In genomic region chr6:3252369-3252768, GRCh38 we compare ENCODE assay signal across 18 cellular contexts. TPM values are rescaled to one million over a fixed set of nuclear protein-coding genes. Genes with fewer than 3 reads are reported as not detected.
DNase-seq lines count a peak whose midpoint lies in the region; FAIRE-seq and TF ChIP-seq lines count a peak whose summit lies in the region.
"Had no signal": no experiment of that assay in that cellular context is flagged by ENCODE, and none has a peak within 500 bp of the region (broad histone marks: within the 10 kb centered on the region; RNA-seq: fewer than 3 reads in every experiment).

No MANE protein-coding gene starts in this region.

- DNase-seq in MCF 10A (ENCODE audit: unreplicated experiment) = peak; percentile 91
- DNase-seq in mammary epithelial cell = no peak
- DNase-seq in coronary artery (ENCODE audit: low spot score) = peak; percentile 64
- peak; percentile 56 for DNase-seq in sigmoid colon
- DNase-seq in NCI-H2196 treated with DMSO at 0.1 percent for 48 hours (lab: John Stamatoyannopoulos, UW; ENCODE audit: unreplicated experiment) = no peak
- DNase-seq in small intestine = no peak
- no peak for DNase-seq in SKM-1 (lab: John Stamatoyannopoulos, UW; ENCODE audit: unreplicated experiment)
- DNase-seq: activated CD4-positive, alpha-beta T cell treated with anti-CD3 and anti-CD28 coated beads, Interleukin-2, amount 50 U/mL, for 48 hours; CD4-positive, CD25-positive, alpha-beta regulatory T cell; DND-41; immature natural killer cell; MG63; NCI-H82; SHP77; transverse colon had no signal

- H3K9ac ChIP-seq in mammary epithelial cell (ENCODE audit: insufficient read depth, low read length) = no peak overlapping the region

- in situ Hi-C loops in mammary epithelial cell (cut with MboI; ENCODE audit: low sequenced_read_pairs in 2 of 2) = loop anchor here in 1 of 2 donors (5.0 to 10.0 kb wide), 3 partner anchors 98 to 258 kb away; partner anchors contain the start of genes NQO2 and TUBB2A

- H3K9me3 ChIP-seq in mammary epithelial cell (replicated peaks; ENCODE audit: insufficient read depth, low read length) (no peaks in the 10 kb centered on the region), sigmoid colon (no peaks in the 10 kb centered on the region), small intestine (ENCODE audit: control insufficient read depth, low read depth) (no peaks in the 10 kb centered on the region)
- H3K9me3 ChIP-seq: MG63, transverse colon had no signal

- no peak for TF ChIP-seq POLR2A in sigmoid colon (IDR thresholded peaks at IDR 0.05)

- POLR2A ChIA-PET in MCF 10A (lab: Yijun Ruan, JAX) = interaction anchor here (0.5 to 3.2 kb wide), 21 partner anchors 9 to 751 kb away, joined by 3 to 34 read pairs (median 3); partner anchors contain the start of genes BPHL, NQO2, RIPK1 and TUBB2A

- peak overlapping the region; percentile 54 for H3K27ac Mint-ChIP-seq in MCF 10A (ENCODE audit: low read depth, unreplicated experiment)
- H3K27ac Mint-ChIP-seq: immature natural killer cell, mesothelial cell of epicardium had no signal

- dilution Hi-C loops in mammary epithelial cell (cut with HindIII; ENCODE audit: low sequenced_read_pairs) = no loop called here

- no peaks in the 10 kb centered on the region for H3K36me3 ChIP-seq in mammary epithelial cell (ENCODE audit: insufficient read depth, low read length)
- H3K36me3 ChIP-seq in sigmoid colon = no peaks in the 10 kb centered on the region
- no peaks in the 10 kb centered on the region for H3K36me3 ChIP-seq in small intestine (ENCODE audit: control insufficient read depth in 2 of 2, insufficient read depth in 2 of 2, low read length in 2 of 2)
- H3K36me3 ChIP-seq: MG63, transverse colon had no signal

- H3K27me3 ChIP-seq in mammary epithelial cell (ENCODE audit: insufficient read depth, low read length) (no peaks in the 10 kb centered on the region), sigmoid colon (no peaks in the 10 kb centered on the region), small intestine (ENCODE audit: control insufficient read depth in 2 of 2, insufficient read depth in 2 of 2, low read length in 2 of 2) (no peaks in the 10 kb centered on the region)
- H3K27me3 ChIP-seq: MG63, transverse colon had no signal

- CTCF ChIA-PET in MCF 10A (lab: Yijun Ruan, JAX) (interaction anchor here (0.9 to 5.4 kb wide), 20 partner anchors 8 to 202 kb away, joined by 3 to 64 read pairs (median 4); no protein-coding TSS in a partner anchor), mammary epithelial cell (lab: Charles Lee; ENCODE audit: low non-redundant PET) (interaction anchor here (1.2 kb wide), 1 partner anchor 44 kb away, joined by 6 read pairs; no protein-coding TSS in a partner anchor)

- no peak for FAIRE-seq in small intestine (lab: Jason Lieb, UNC)
- FAIRE-seq: HTR-8/SVneo had no signal

- H3K4me3 Mint-ChIP-seq in MCF 10A (ENCODE audit: unreplicated experiment) = peak overlapping the region; percentile 43
- H3K4me3 Mint-ChIP-seq: CD4-positive, CD25-positive, alpha-beta regulatory T cell; mesothelial cell of epicardium had no signal

- 97% methylated on average over 5 of the region's 10 CpGs for WGBS in mammary epithelial cell (ENCODE audit: low coverage, missing lambda C conversion rate)
- 87% methylated on average over 10 of the region's 10 CpGs for WGBS in sigmoid colon, 2 donors
- 92 to 95% (median 93%) methylated on average over 10 of the region's 10 CpGs for WGBS in small intestine, 3 donors

- H3K27ac ChIP-seq in mammary epithelial cell (ENCODE audit: insufficient read depth, low read depth, low read length) (no peak overlapping the region), coronary artery (no peak overlapping the region), sigmoid colon (no peak overlapping the region), small intestine (ENCODE audit: low read depth in 1 of 2, low read length in 1 of 2) (no peak overlapping the region)
- H3K27ac ChIP-seq: transverse colon had no signal

- H2AFZ ChIP-seq in mammary epithelial cell (ENCODE audit: low read depth, low read length) = no peak overlapping the region

- no peaks in the 10 kb centered on the region for H3K9me3 Mint-ChIP-seq in MCF 10A (ENCODE audit: unreplicated experiment)
- H3K9me3 Mint-ChIP-seq: mesothelial cell of epicardium had no signal

- BruUV-seq in MCF 10A (replicated peaks; lab: Mats Ljungman, UMichigan) (no TSS peak), mammary epithelial cell (replicated peaks; lab: Mats Ljungman, UMichigan) (no TSS peak)

- no peaks in the 10 kb centered on the region for H3K79me2 ChIP-seq in mammary epithelial cell (ENCODE audit: insufficient read depth, low read length)

- H3K4me1 ChIP-seq in mammary epithelial cell (ENCODE audit: insufficient read depth, low read length) = peaks cover 12% of the 10 kb centered on the region
- peaks cover 0 to 27% (median 23%) of the 10 kb centered on the region in 4 donors for H3K4me1 ChIP-seq in sigmoid colon
- no peaks in the 10 kb centered on the region for H3K4me1 ChIP-seq in small intestine (ENCODE audit: control insufficient read depth in 2 of 2, insufficient read depth in 1 of 2, low read depth in 1 of 2, low read length in 1 of 2)

- H4K20me1 ChIP-seq in mammary epithelial cell (ENCODE audit: insufficient read depth, low read length) = no peaks in the 10 kb centered on the region

- TF ChIP-seq CTCF in MCF 10A (IDR thresholded peaks at IDR 0.05; ENCODE audit: unreplicated experiment) = no peak
- no peak for TF ChIP-seq CTCF in mammary epithelial cell (conservative IDR thresholded peaks at IDR 0.05 in 1 of 2, IDR thresholded peaks at IDR 0.05 in 1 of 2; ENCODE audit: extremely low read depth in 1 of 2, insufficient read depth in 1 of 2, low read depth in 1 of 2, low read length in 2 of 2)
- TF ChIP-seq CTCF in coronary artery (IDR thresholded peaks at IDR 0.05) = no peak
- no peak for TF ChIP-seq CTCF in sigmoid colon (IDR thresholded peaks at IDR 0.05)

- H3K4me1 Mint-ChIP-seq in MCF 10A (ENCODE audit: insufficient read depth, unreplicated experiment) = peaks cover 24% of the 10 kb centered on the region

- H3K36me3 Mint-ChIP-seq in MCF 10A (ENCODE audit: insufficient read depth, unreplicated experiment) = no peaks in the 10 kb centered on the region
- H3K36me3 Mint-ChIP-seq: CD4-positive, CD25-positive, alpha-beta regulatory T cell; immature natural killer cell; mesothelial cell of epicardium had no signal

- H3K4me3 ChIP-seq in mammary epithelial cell (replicated peaks in 1 of 3; ENCODE audit: insufficient read depth in 1 of 3, low read depth in 2 of 3, low read length in 3 of 3) (no peak overlapping the region), coronary artery (no peak overlapping the region), sigmoid colon (no peak overlapping the region), small intestine (ENCODE audit: low read depth in 1 of 2, low read length in 2 of 2) (no peak overlapping the region)
- H3K4me3 ChIP-seq: MG63, transverse colon had no signal

- no peaks in the 10 kb centered on the region for H3K27me3 Mint-ChIP-seq in MCF 10A (ENCODE audit: insufficient read depth, unreplicated experiment)

- no peak overlapping the region for H3K4me2 ChIP-seq in mammary epithelial cell (ENCODE audit: insufficient read depth, low read depth, low read length)

- no peak for TF ChIP-seq EP300 in sigmoid colon (IDR thresholded peaks at IDR 0.05)

- intact Hi-C loops in MCF 10A (cut with micrococcal nuclease) (loop anchor here (1.0 to 5.0 kb wide), 3 partner anchors 43 to 254 kb away; partner anchors contain the start of genes NQO2 and TUBB2A), mammary epithelial cell (cut with micrococcal nuclease) (loop anchor here (5.0 kb wide), 1 partner anchor 255 kb away; the partner anchor contains the start of gene NQO2), sigmoid colon (cut with DNase I) (no loop called here)

TF ChIP-seq in PFSK-1, 5 proteins besides CTCF, POLR2A, EP300 and RAD21:
- TF ChIP-seq FOXP2 (optimal IDR thresholded peaks at IDR 0.05; ENCODE audit: borderline replicate concordance, extremely low read depth, extremely low read length, insufficient read depth) = peak; percentile 72
- no peak for TF ChIP-seq TAF1 (IDR thresholded peaks at IDR 0.05; ENCODE audit: borderline replicate concordance, insufficient read depth, low read length)
TF ChIP-seq in PFSK-1: peak in this region for 1.

RNA-seq across cellular contexts. Expression of gene PSMG4, which starts 6.4 kb away (rescaled TPM):
- total RNA-seq in MCF 10A (2022) (27.9 and 40.0 TPM in 2 replicates), mammary epithelial cell (10 to 100 TPM; 14.3 to 29.9 TPM), sigmoid colon (10 to 100 TPM; 26.4 to 39.0 (median 30.6) TPM)
- polyA plus RNA-seq in mammary epithelial cell (26.1 TPM), sigmoid colon (10 to 100 TPM; 14.6 to 30.1 (median 30.0) TPM), small intestine (10 to 100 TPM; 24.8 to 43.8 (median 42.0) TPM)
- polyA minus RNA-seq in mammary epithelial cell = 6.7 TPM
- polyA plus RNA-seq in PFSK-1 (2012; ENCODE audit: insufficient read length, low read depth) = 140 TPM

RNA-seq across cellular contexts. Expression of gene TUBB2B, which starts 24.9 kb away (rescaled TPM):
- 0.47 and 0.54 TPM in 2 replicates for total RNA-seq in MCF 10A (2022)
- 10 to 100 TPM in 1 of 2 donors, 1 to 10 TPM in 1; 3.1 to 31.8 TPM for total RNA-seq in mammary epithelial cell
- 5.7 TPM for polyA plus RNA-seq in mammary epithelial cell
- polyA minus RNA-seq in mammary epithelial cell = 3.5 TPM
- polyA plus RNA-seq in PFSK-1 (2012; ENCODE audit: insufficient read length, low read depth) = 125 TPM
- total RNA-seq in sigmoid colon = 10 to 100 TPM; 12.7 to 24.9 (median 23.0) TPM
- polyA plus RNA-seq in sigmoid colon = 10 to 100 TPM in 1 of 3 donors, 1 to 10 TPM in 2; 2.3 to 11.2 (median 2.4) TPM
- 10 to 100 TPM in 1 of 3 donors, 1 to 10 TPM in 2; 3.4 to 23.1 (median 7.6) TPM for polyA plus RNA-seq in small intestine

Comparison
In these comparisons a context has a peak if more than half of its experiments do, and no peak if none do; other contexts are left out.
1. DNase-seq: peak in MCF 10A (single experiment), coronary artery (single experiment) and sigmoid colon (single experiment); none in mammary epithelial cell (single experiment), NCI-H2196 treated with DMSO at 0.1 percent for 48 hours (single experiment), small intestine (single experiment) and SKM-1 (single experiment).